In the genomic region with DNA sequence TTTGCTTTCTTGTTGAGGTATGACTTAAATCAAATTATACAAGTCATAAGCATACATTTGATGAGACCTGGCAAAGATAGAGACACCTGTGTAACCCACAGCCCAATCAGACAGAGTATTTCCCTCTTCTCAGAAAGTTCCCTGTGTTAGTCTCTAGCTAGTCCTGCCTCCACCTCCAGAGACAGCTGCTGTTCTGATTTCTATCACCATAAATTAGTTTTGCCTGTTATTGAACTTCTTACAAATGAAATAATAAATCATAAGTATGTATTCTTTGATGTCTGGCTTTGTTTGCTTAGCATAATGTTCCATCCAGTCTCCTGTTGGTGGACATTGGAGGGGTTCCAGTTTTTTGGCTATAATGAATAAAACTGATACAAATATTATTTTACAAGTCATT, we compare ENCODE assay signal across 30 cellular contexts.
"Had no signal": no experiment of that assay in that cellular context is flagged by ENCODE, and none has a peak within 500 bp of the region (broad histone marks: within the 10 kb centered on the region; RNA-seq: fewer than 3 reads in every experiment).

No MANE protein-coding gene starts in this region.

- H3K9me3 ChIP-seq: psoas muscle, right atrium auricular region, thyroid gland, upper lobe of left lung, vagina had no signal

- H3K36me3 ChIP-seq: right atrium auricular region, stomach, thyroid gland, upper lobe of left lung, vagina had no signal

- H3K4me1 Mint-ChIP-seq: activated CD4-positive, alpha-beta T cell treated with anti-CD3 and anti-CD28 coated beads, Interleukin-2, amount 10 ng/mL, durations not matched to agents 24 days and 14 days; endodermal cell; immature natural killer cell; naive thymus-derived CD4-positive, alpha-beta T cell; neural crest cell; stimulated activated naive B cell treated with anti-CD40 and anti-IgM and Interleukin-4, amounts not matched to agents 10 μg/mL and 1 μg/mL and 100 μg/mL, for 72 hours had no signal

- H3K27me3 ChIP-seq: right atrium auricular region, stomach, thyroid gland, upper lobe of left lung, vagina had no signal

- H3K4me1 ChIP-seq: parathyroid adenoma, psoas muscle, right atrium auricular region, thyroid gland, upper lobe of left lung, vagina had no signal

- H3K4me3 Mint-ChIP-seq: activated CD4-positive, alpha-beta memory T cell treated with anti-CD3 and anti-CD28 coated beads for 36 hours; activated CD4-positive, alpha-beta T cell treated with anti-CD3 and anti-CD28 coated beads, Interleukin-2, amount 10 ng/mL, durations not matched to agents 24 days and 14 days; activated T-helper 1 cell treated with anti-CD3 and anti-CD28 coated beads, Interleukin-12 subunit alpha, Interleukin-12 subunit beta, Interleukin-2, Interleukin-4 antibody, amounts not matched to agents 30 ng/mL and 10 ng/mL and 1 ng/mL, durations not matched to agents 14 hours and 24 hours and 36 hours; dendritic cell treated with granulocyte-macrophage colony-stimulating factor and Interleukin-4, amounts not matched to agents 40 ng/mL and 50 ng/mL, for 4 days; endodermal cell; immature natural killer cell; naive thymus-derived CD4-positive, alpha-beta T cell; neural crest cell; stimulated activated naive B cell treated with anti-CD40 and anti-IgM and Interleukin-4, amounts not matched to agents 10 μg/mL and 1 μg/mL and 100 μg/mL, for 72 hours had no signal

- H3K27ac ChIP-seq: parathyroid adenoma, psoas muscle, right atrium auricular region, stomach, thyroid gland, upper lobe of left lung, vagina had no signal

- H3K79me2 ChIP-seq: parathyroid adenoma had no signal

- H3K27me3 Mint-ChIP-seq: dendritic cell treated with granulocyte-macrophage colony-stimulating factor and Interleukin-4, amounts not matched to agents 40 ng/mL and 50 ng/mL, for 4 days had no signal

- DNase-seq: activated CD4-positive, alpha-beta memory T cell treated with anti-CD3 and anti-CD28 coated beads for 36 hours; activated CD4-positive, alpha-beta T cell treated with anti-CD3 and anti-CD28 coated beads, Interleukin-2, amount 10 ng/mL, durations not matched to agents 24 days and 14 days; activated CD4-positive, CD25-positive, alpha-beta regulatory T cell treated with anti-CD3 and anti-CD28 coated beads, Interleukin-2, amount 50 U/mL, for 72 hours; activated CD8-positive, alpha-beta memory T cell treated with anti-CD3 and anti-CD28 coated beads, Interleukin-2, amount 50 U/mL, for 4 hours; activated gamma-delta T cell treated with Interleukin-2 at 50 U/mL for 16 hours; activated naive CD4-positive, alpha-beta T cell treated with anti-CD3 and anti-CD28 coated beads, Interleukin-2, amount 50 U/mL, for 16 hours; activated T-cell treated with anti-CD3 and anti-CD28 coated beads, Interleukin-2, amount 50 U/mL, for 1 hour; amygdala; caudate nucleus; endodermal cell; foreskin fibroblast; head of caudate nucleus; hypothalamus; immature natural killer cell; midbrain; naive thymus-derived CD4-positive, alpha-beta T cell; occipital lobe; psoas muscle; stimulated activated CD4-positive, alpha-beta T cell treated with anti-CD3 and anti-CD28 coated beads, Interleukin-15, amount 100 ng/mL, for 24 hours; stimulated activated CD4-positive, alpha-beta T cell treated with anti-CD3 and anti-CD28 coated beads, Interleukin-2, amount 100 ng/mL, for 24 hours; stimulated activated naive B cell treated with anti-CD40 and anti-IgM and Interleukin-4, amounts not matched to agents 10 μg/mL and 1 μg/mL and 100 μg/mL, for 72 hours; stomach; thyroid gland; upper lobe of left lung had no signal

- H2AFZ ChIP-seq: parathyroid adenoma had no signal

- H3K4me3 ChIP-seq: psoas muscle, right atrium auricular region, stomach, thyroid gland, upper lobe of left lung, vagina had no signal

- H3K9me3 Mint-ChIP-seq: activated CD4-positive, alpha-beta memory T cell treated with anti-CD3 and anti-CD28 coated beads for 36 hours had no signal

- H3K36me3 Mint-ChIP-seq: activated CD4-positive, alpha-beta memory T cell treated with anti-CD3 and anti-CD28 coated beads for 36 hours; immature natural killer cell; naive thymus-derived CD4-positive, alpha-beta T cell; stimulated activated naive B cell treated with anti-CD40 and anti-IgM and Interleukin-4, amounts not matched to agents 10 μg/mL and 1 μg/mL and 100 μg/mL, for 72 hours had no signal

- H3K27ac Mint-ChIP-seq: activated CD4-positive, alpha-beta memory T cell treated with anti-CD3 and anti-CD28 coated beads for 36 hours; activated CD4-positive, alpha-beta T cell treated with anti-CD3 and anti-CD28 coated beads, Interleukin-2, amount 10 ng/mL, durations not matched to agents 24 days and 14 days; activated T-helper 1 cell treated with anti-CD3 and anti-CD28 coated beads, Interleukin-12 subunit alpha, Interleukin-12 subunit beta, Interleukin-2, Interleukin-4 antibody, amounts not matched to agents 30 ng/mL and 10 ng/mL and 1 ng/mL, durations not matched to agents 14 hours and 24 hours and 36 hours; dendritic cell treated with granulocyte-macrophage colony-stimulating factor and Interleukin-4, amounts not matched to agents 40 ng/mL and 50 ng/mL, for 4 days; endodermal cell; immature natural killer cell; naive thymus-derived CD4-positive, alpha-beta T cell had no signal

- H3K9ac ChIP-seq: parathyroid adenoma had no signal
